In the genomic region with DNA sequence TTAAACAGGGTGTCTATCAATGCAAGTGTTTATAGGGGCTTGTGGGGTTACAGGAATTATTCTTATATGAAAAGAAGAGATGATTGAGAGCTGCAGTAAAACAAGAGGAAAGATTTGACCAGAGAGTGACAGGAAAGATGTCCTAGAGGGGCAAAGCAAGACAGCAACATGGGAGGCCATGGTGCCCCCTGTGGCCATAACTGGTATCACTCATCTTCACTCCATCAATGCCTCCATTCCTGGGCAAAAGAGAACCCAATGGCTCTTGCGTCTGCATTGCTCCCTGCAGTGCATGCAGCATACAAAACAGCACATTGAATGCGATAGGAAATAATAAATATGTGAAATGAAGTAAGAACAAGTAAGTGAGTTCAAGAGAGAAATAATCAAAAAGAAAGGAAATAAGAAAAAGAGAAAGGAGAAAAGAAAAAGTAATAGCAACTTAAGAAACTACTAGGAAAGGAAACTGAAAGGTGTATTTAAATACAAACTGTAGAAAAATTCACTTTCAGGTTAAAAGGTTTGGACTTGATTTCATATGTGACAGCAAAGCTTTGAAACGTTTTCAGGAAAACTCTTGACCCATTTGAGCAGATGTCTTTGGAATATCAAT, we compare ENCODE assay signal across 10 cellular contexts.
A peak's percentile ranks its signal among the peaks of the same experiment; 100 is the strongest.
DNase-seq lines count a peak whose midpoint lies in the region; ATAC-seq, FAIRE-seq and TF ChIP-seq lines count a peak whose summit lies in the region.
"Had no signal": no experiment of that assay in that cellular context is flagged by ENCODE, and none has a peak within 500 bp of the region (broad histone marks: within the 10 kb centered on the region; RNA-seq: fewer than 3 reads in every experiment).

No MANE protein-coding gene starts in this region.

- no peaks in the 10 kb centered on the region for H3K27me3 ChIP-seq in GM12878 (replicated peaks in 1 of 2; ENCODE audit: control insufficient read depth in 2 of 2, insufficient read depth in 2 of 2, low read length in 1 of 2)
- H3K27me3 ChIP-seq: pancreas had no signal

- TF ChIP-seq CTCF in GM12878 (IDR thresholded peaks at IDR 0.05 in 2 of 3, conservative IDR thresholded peaks at IDR 0.05 in 1 of 3; ENCODE audit: control insufficient read depth in 2 of 3, extremely low read depth in 1 of 3, insufficient read depth in 1 of 3, low read depth in 3 of 3, low read length in 3 of 3) (peak; percentile 19 to 57 (median 46); a peak in 4 of 6 replicates), retinal pigment epithelial cell (conservative IDR thresholded peaks at IDR 0.05; ENCODE audit: low read depth, low read length) (peak; percentile 57)

- H3K9ac ChIP-seq in GM12878 (ENCODE audit: control insufficient read depth, insufficient read depth, low read length), result no peak overlapping the region

- H3K27ac Mint-ChIP-seq in activated naive CD8-positive, alpha-beta T cell treated with anti-CD3 and anti-CD28 coated beads, Interleukin-2, amount 50 U/mL, for 24 hours, result no peak overlapping the region
- H3K27ac Mint-ChIP-seq in activated naive CD8-positive, alpha-beta T cell treated with anti-CD3 and anti-CD28 coated beads for 36 hours, result no peak overlapping the region
- H3K27ac Mint-ChIP-seq in T-helper 2 cell treated with Interferon-gamma antibody and Interleukin-4, amounts not matched to agents 5 μg/mL and 100 μg/mL, for 36 hours, result no peak overlapping the region

- H2AFZ ChIP-seq in GM12878 (ENCODE audit: control insufficient read depth, low read depth, low read length), result no peak overlapping the region

- SMC1A ChIA-PET in GM12878 (lab: Charles Lee; ENCODE audit: uncharacterized antibody, unreplicated experiment), result no interaction called here

- BruUV-seq in GM12878 (replicated peaks; lab: Mats Ljungman, UMichigan), result no TSS peak

- DNase-seq in activated naive CD8-positive, alpha-beta T cell treated with anti-CD3 and anti-CD28 coated beads, Interleukin-2, amount 50 U/mL, for 24 hours, result peak; percentile 4
- DNase-seq in activated naive CD8-positive, alpha-beta T cell treated with anti-CD3 and anti-CD28 coated beads for 36 hours, result no peak
- no peak for DNase-seq in GM12878 (ENCODE audit: low read depth, low spot score)
- DNase-seq in retinal pigment epithelial cell (ENCODE audit: low read depth), result no peak
- no peak for DNase-seq in stimulated activated CD4-positive, alpha-beta T cell treated with anti-CD3 and anti-CD28 coated beads, Interleukin-12 subunit alpha, Interleukin-12 subunit beta, amount 100 ng/mL, for 4 hours
- no peak for DNase-seq in T-helper 2 cell treated with Interferon-gamma antibody and Interleukin-4, amounts not matched to agents 5 μg/mL and 100 μg/mL, for 36 hours (ENCODE audit: low spot score)
- DNase-seq: activated T-cell treated with anti-CD3 and anti-CD28 coated beads, Interleukin-2, amount 50 U/mL, for 1 hour; pancreas had no signal

- in situ Hi-C loops in GM12878 (cut with MboI), result no loop called here

- no peaks in the 10 kb centered on the region for H3K36me3 Mint-ChIP-seq in activated naive CD8-positive, alpha-beta T cell treated with anti-CD3 and anti-CD28 coated beads, Interleukin-2, amount 50 U/mL, for 24 hours (ENCODE audit: low read depth)
- no peaks in the 10 kb centered on the region for H3K36me3 Mint-ChIP-seq in activated naive CD8-positive, alpha-beta T cell treated with anti-CD3 and anti-CD28 coated beads for 36 hours
- H3K36me3 Mint-ChIP-seq in T-helper 2 cell treated with Interferon-gamma antibody and Interleukin-4, amounts not matched to agents 5 μg/mL and 100 μg/mL, for 36 hours (ENCODE audit: low read depth), result no peaks in the 10 kb centered on the region

- H3K9me3 Mint-ChIP-seq in activated naive CD8-positive, alpha-beta T cell treated with anti-CD3 and anti-CD28 coated beads, Interleukin-2, amount 50 U/mL, for 24 hours, result peaks cover 11% of the 10 kb centered on the region
- H3K9me3 Mint-ChIP-seq in activated naive CD8-positive, alpha-beta T cell treated with anti-CD3 and anti-CD28 coated beads for 36 hours, result peaks cover 5% of the 10 kb centered on the region
- peaks cover 14% of the 10 kb centered on the region for H3K9me3 Mint-ChIP-seq in T-helper 2 cell treated with Interferon-gamma antibody and Interleukin-4, amounts not matched to agents 5 μg/mL and 100 μg/mL, for 36 hours

- no peaks in the 10 kb centered on the region for H3K9me3 ChIP-seq in GM12878 (replicated peaks; ENCODE audit: control insufficient read depth, insufficient read depth, low read length)
- H3K9me3 ChIP-seq: pancreas had no signal

- H3K4me1 ChIP-seq in GM12878 (ENCODE audit: control insufficient read depth, insufficient read depth, low read length), result no peaks in the 10 kb centered on the region
- H3K4me1 ChIP-seq: pancreas had no signal

- TF ChIP-seq EP300 in GM12878 (IDR thresholded peaks at IDR 0.05; ENCODE audit: borderline replicate concordance in 1 of 2, control insufficient read depth in 1 of 2, low read depth in 2 of 2, low read length in 2 of 2), result no peak

- H3K4me3 ChIP-seq in GM12878 (no peak overlapping the region), retinal pigment epithelial cell (ENCODE audit: low read length) (no peak overlapping the region)
- H3K4me3 ChIP-seq: pancreas had no signal

- no peak for TF ChIP-seq RAD21 in GM12878 (IDR thresholded peaks at IDR 0.05; ENCODE audit: insufficient read depth, low read depth, low read length)

- intact Hi-C loops in GM12878 (cut with micrococcal nuclease; ENCODE audit: unreplicated experiment), result no loop called here

- CTCF ChIA-PET in GM12878 (lab: Yijun Ruan, JAX), result no interaction called here

- H3K27me3 Mint-ChIP-seq in activated naive CD8-positive, alpha-beta T cell treated with anti-CD3 and anti-CD28 coated beads, Interleukin-2, amount 50 U/mL, for 24 hours, result no peaks in the 10 kb centered on the region
- no peaks in the 10 kb centered on the region for H3K27me3 Mint-ChIP-seq in activated naive CD8-positive, alpha-beta T cell treated with anti-CD3 and anti-CD28 coated beads for 36 hours
- H3K27me3 Mint-ChIP-seq in T-helper 2 cell treated with Interferon-gamma antibody and Interleukin-4, amounts not matched to agents 5 μg/mL and 100 μg/mL, for 36 hours (ENCODE audit: low read depth), result no peaks in the 10 kb centered on the region

- no peak overlapping the region for H3K4me3 Mint-ChIP-seq in activated naive CD8-positive, alpha-beta T cell treated with anti-CD3 and anti-CD28 coated beads, Interleukin-2, amount 50 U/mL, for 24 hours
- H3K4me3 Mint-ChIP-seq in activated naive CD8-positive, alpha-beta T cell treated with anti-CD3 and anti-CD28 coated beads for 36 hours, result no peak overlapping the region
- no peak overlapping the region for H3K4me3 Mint-ChIP-seq in T-helper 2 cell treated with Interferon-gamma antibody and Interleukin-4, amounts not matched to agents 5 μg/mL and 100 μg/mL, for 36 hours

- ATAC-seq in activated naive CD8-positive, alpha-beta T cell treated with anti-CD3 and anti-CD28 coated beads, Interleukin-2, amount 50 U/mL, for 24 hours, result no peak
- ATAC-seq in HG03442 (IDR thresholded peaks at IDR 0.05; ENCODE audit: unreplicated experiment), result peak; percentile 65
- peak; percentile 64 for ATAC-seq in GM12878
- ATAC-seq in HG03196 (IDR thresholded peaks at IDR 0.05; ENCODE audit: unreplicated experiment), result no peak
- ATAC-seq: pancreas had no signal

- H3K4me1 Mint-ChIP-seq in activated naive CD8-positive, alpha-beta T cell treated with anti-CD3 and anti-CD28 coated beads, Interleukin-2, amount 50 U/mL, for 24 hours, result no peaks in the 10 kb centered on the region
- H3K4me1 Mint-ChIP-seq in activated naive CD8-positive, alpha-beta T cell treated with anti-CD3 and anti-CD28 coated beads for 36 hours, result no peaks in the 10 kb centered on the region
- H3K4me1 Mint-ChIP-seq in T-helper 2 cell treated with Interferon-gamma antibody and Interleukin-4, amounts not matched to agents 5 μg/mL and 100 μg/mL, for 36 hours (ENCODE audit: low read depth), result no peaks in the 10 kb centered on the region

- RAD21 ChIA-PET in GM12878 (lab: Charles Lee; ENCODE audit: unreplicated experiment), result no interaction called here

- no peaks in the 10 kb centered on the region for H3K36me3 ChIP-seq in GM12878 (ENCODE audit: control insufficient read depth in 2 of 2, insufficient read depth in 2 of 2, low read length in 1 of 2)
- H3K36me3 ChIP-seq: pancreas had no signal

- no peak overlapping the region for H3K27ac ChIP-seq in GM12878 (ENCODE audit: control insufficient read depth, insufficient read depth)
- H3K27ac ChIP-seq: pancreas had no signal

- POLR2A ChIA-PET in GM12878 (lab: Charles Lee), result no interaction called here

- FAIRE-seq in GM12878 (lab: Jason Lieb, UNC), result no peak
- FAIRE-seq: pancreas had no signal

- WGBS in GM12878 (ENCODE audit: insufficient coverage, insufficient replicate concordance, low lambda C conversion rate, missing lambda C conversion rate), result 57% methylated on average over 3 of the region's 3 CpGs

- TF ChIP-seq POLR2A in GM12878 (IDR thresholded peaks at IDR 0.05; ENCODE audit: low read depth, low read length), result no peak

- no peaks in the 10 kb centered on the region for H3K79me2 ChIP-seq in GM12878 (ENCODE audit: control insufficient read depth, insufficient read depth, low read length)

- H4K20me1 ChIP-seq in GM12878 (ENCODE audit: control insufficient read depth, insufficient read depth), result no peaks in the 10 kb centered on the region

- H3K4me2 ChIP-seq in GM12878 (ENCODE audit: control insufficient read depth, insufficient read depth), result no peak overlapping the region

TF ChIP-seq in GM12878, 131 proteins besides CTCF, POLR2A, EP300 and RAD21 (continues in another document):
- TF ChIP-seq, protein P1, sequence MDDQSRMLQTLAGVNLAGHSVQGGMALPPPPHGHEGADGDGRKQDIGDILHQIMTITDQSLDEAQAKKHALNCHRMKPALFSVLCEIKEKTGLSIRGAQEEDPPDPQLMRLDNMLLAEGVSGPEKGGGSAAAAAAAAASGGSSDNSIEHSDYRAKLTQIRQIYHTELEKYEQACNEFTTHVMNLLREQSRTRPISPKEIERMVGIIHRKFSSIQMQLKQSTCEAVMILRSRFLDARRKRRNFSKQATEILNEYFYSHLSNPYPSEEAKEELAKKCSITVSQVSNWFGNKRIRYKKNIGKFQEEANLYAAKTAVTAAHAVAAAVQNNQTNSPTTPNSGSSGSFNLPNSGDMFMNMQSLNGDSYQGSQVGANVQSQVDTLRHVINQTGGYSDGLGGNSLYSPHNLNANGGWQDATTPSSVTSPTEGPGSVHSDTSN (IDR thresholded peaks at IDR 0.05; ENCODE audit: insufficient replicate concordance, low read depth, low read length), result no peak
- TF ChIP-seq, protein P2, sequence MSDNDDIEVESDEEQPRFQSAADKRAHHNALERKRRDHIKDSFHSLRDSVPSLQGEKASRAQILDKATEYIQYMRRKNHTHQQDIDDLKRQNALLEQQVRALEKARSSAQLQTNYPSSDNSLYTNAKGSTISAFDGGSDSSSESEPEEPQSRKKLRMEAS (IDR thresholded peaks at IDR 0.05; ENCODE audit: low read depth, low read length), result no peak
- TF ChIP-seq ZBED1 (IDR thresholded peaks at IDR 0.05; ENCODE audit: borderline replicate concordance), result no peak

Comparison
In these comparisons a context has a peak if more than half of its experiments do, and no peak if none do; other contexts are left out.
1. ATAC-seq: peak in HG03442 (single experiment) and GM12878 (single experiment); none in activated naive CD8-positive, alpha-beta T cell treated with anti-CD3 and anti-CD28 coated beads, Interleukin-2, amount 50 U/mL, for 24 hours (single experiment) and HG03196 (single experiment).